Comparison of ENCODE assay signal across 20 cellular contexts in the genomic region with DNA sequence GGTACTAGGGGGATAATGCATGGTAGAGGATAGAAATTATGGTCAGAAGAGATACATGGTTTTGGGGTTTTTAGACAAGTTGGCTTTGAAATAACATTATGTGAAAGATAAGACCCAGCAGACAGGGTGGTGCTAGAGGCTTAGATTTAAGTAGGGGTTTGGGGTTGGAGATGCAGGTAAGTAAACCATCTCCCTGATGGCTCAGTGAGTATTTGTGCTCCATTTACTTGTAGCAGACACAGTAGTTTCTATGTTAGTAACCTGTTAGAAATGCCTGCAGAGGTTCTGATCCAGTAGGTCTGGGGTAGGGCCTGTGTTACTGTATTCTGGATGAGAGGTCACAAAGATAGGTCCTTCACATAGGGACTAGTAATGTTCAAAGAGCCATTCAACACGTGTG.
"Had no signal": no experiment of that assay in that cellular context is flagged by ENCODE, and none has a peak within 500 bp of the region (broad histone marks: within the 10 kb centered on the region; RNA-seq: fewer than 3 reads in every experiment).

No MANE protein-coding gene starts in this region.

- H3K27me3 Mint-ChIP-seq: naive thymus-derived CD4-positive, alpha-beta T cell had no signal

- H3K27ac ChIP-seq: epithelial cell of prostate, esophagus muscularis mucosa, gastrocnemius medialis, heart right ventricle, sigmoid colon, skin epidermis, tibial artery, upper lobe of left lung, vagina had no signal

- H3K9me3 Mint-ChIP-seq: naive thymus-derived CD4-positive, alpha-beta T cell; neural crest cell had no signal

- H3K4me1 Mint-ChIP-seq: neural crest cell had no signal

- H3K27me3 ChIP-seq: esophagus muscularis mucosa, gastrocnemius medialis, heart right ventricle, sigmoid colon, tibial artery, upper lobe of left lung, vagina had no signal

- ATAC-seq: gastrocnemius medialis; heart right ventricle; naive thymus-derived CD4-positive, alpha-beta T cell had no signal

- H3K9me3 ChIP-seq: esophagus muscularis mucosa, gastrocnemius medialis, heart right ventricle, sigmoid colon, tibial artery, upper lobe of left lung, vagina had no signal

- H3K4me1 ChIP-seq: vagina had no signal

- H3K4me3 Mint-ChIP-seq: naive thymus-derived CD4-positive, alpha-beta T cell; neural crest cell had no signal

- FAIRE-seq: endometrium, islet of Langerhans had no signal

- DNase-seq: effector memory CD4-positive, alpha-beta T cell; gastrocnemius medialis; heart right ventricle; hypothalamus; kidney glomerular epithelial cell; naive thymus-derived CD4-positive, alpha-beta T cell; posterior cingulate gyrus; sigmoid colon; stimulated activated CD4-positive, alpha-beta T cell treated with anti-CD3 and anti-CD28 coated beads, Interleukin-2, amount 100 ng/mL, for 24 hours; stimulated activated CD4-positive, alpha-beta T cell treated with anti-CD3 and anti-CD28 coated beads, Interleukin-4, amount 100 ng/mL, for 4 hours; stimulated activated naive CD4-positive, alpha-beta T cell treated with Interleukin-2 at 50 U/mL for 16 hours; tibial artery; upper lobe of left lung had no signal

- H3K4me3 ChIP-seq: esophagus muscularis mucosa, gastrocnemius medialis, heart right ventricle, sigmoid colon, skin epidermis, tibial artery, upper lobe of left lung, vagina had no signal
